In the genomic region with DNA sequence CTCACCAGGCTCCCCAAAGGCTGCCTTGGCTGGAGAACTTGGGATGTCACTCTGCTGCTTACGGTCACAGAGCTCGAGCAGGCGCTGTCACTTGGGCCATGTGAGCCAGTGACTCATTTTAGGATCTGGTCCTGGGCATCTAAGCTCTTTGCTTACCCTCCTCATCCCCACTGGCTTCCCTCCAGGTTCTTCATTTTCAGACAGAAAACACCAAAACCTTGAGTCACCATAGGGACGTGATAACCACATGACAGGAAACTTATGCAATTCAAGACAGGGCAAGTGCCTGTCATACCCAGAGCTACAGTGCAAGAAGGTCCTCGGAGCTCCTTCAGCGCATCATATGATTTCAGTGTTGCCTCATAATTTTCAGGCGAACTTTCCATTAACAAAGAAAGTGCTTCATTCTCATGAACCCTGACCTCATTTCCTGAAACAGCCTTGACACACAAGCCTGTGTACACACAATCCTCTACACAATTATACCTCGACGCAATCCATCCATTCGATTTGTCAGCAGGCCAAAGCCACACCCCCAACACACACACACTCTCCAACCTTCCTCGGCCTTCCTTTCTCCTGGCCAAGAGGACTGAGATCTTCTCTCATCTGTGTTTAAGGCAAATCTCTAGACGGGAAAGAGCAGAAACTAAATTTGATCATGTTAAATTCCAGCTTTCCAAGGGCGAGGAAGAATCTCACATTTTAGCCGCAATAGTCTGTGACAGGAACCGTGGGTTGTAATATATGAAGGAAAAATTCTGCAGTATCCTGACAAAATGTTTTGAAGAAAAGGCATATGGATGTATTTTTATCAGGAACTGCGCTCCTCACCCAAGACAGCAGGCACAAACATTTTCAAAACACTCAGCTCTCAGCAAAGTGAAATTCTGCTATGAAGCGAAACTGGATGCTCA, we compare ENCODE assay signal across 8 cellular contexts. TPM values are rescaled to one million over a fixed set of nuclear protein-coding genes. Genes with fewer than 3 reads are reported as not detected.
A peak's percentile ranks its signal among the peaks of the same experiment; 100 is the strongest.
DNase-seq lines count a peak whose midpoint lies in the region; ATAC-seq and FAIRE-seq lines count a peak whose summit lies in the region.

No MANE protein-coding gene starts in this region.

- intact Hi-C loops in left ventricle myocardium superior (cut with micrococcal nuclease): loop anchor here (10.0 kb wide), 1 partner anchor 388 kb away; no protein-coding TSS in a partner anchor

- peak; percentile 42 for ATAC-seq in HG02943 (IDR thresholded peaks at IDR 0.05; ENCODE audit: low read depth, unreplicated experiment)
- peak; percentile 73 for ATAC-seq in left ventricle myocardium superior

- peak; percentile 68 for DNase-seq in 8988T
- DNase-seq in GM18507 (ENCODE audit: extremely low spot score, insufficient read length, low read depth): peak; percentile 58
- peak; percentile 81 for DNase-seq in OCI-M1 (lab: John Stamatoyannopoulos, UW)
- DNase-seq in amniotic stem cell (lab: John Stamatoyannopoulos, UW): peak; percentile 80
- DNase-seq in left ventricle myocardium superior: peak; percentile 42
- peak; percentile 93 for DNase-seq in skeletal muscle cell (ENCODE audit: low read depth)
- DNase-seq in ecto neural progenitor cell (ENCODE audit: low spot score): no peak

- FAIRE-seq in GM18507 (lab: Jason Lieb, UNC): peak; percentile 89

- no peak overlapping the region for H3K4me3 ChIP-seq in skeletal muscle cell (ENCODE audit: low read depth, low read length)

RNA-seq across cellular contexts. Expression of gene TBC1D7, which starts 25.3 kb away (rescaled TPM):
- total RNA-seq in left ventricle myocardium superior: 34.0 TPM
